In the genomic region with DNA sequence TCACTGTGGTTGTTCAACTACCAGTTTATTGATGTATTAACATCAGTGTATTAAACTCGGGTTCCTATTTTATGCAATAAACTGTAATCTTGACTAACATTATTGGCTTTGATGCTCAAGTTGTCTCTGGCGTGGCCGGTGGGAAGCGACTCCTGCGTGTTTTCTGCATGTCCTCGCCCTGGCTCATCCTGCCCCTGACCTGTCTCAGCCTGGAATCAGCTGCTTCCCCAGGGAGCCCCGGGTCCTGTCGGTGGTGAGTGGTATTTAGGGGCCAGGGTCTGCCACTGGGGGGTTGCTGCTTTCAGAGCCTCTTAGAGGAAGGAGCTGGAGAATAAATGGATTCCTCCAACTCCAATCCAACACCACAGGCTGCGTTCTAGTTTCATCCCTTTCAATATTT, we compare ENCODE assay signal across 32 cellular contexts. TPM values are rescaled to one million over a fixed set of nuclear protein-coding genes. Genes with fewer than 3 reads are reported as not detected.
"Had no signal": no experiment of that assay in that cellular context is flagged by ENCODE, and none has a peak within 500 bp of the region (broad histone marks: within the 10 kb centered on the region; RNA-seq: fewer than 3 reads in every experiment).

No MANE protein-coding gene starts in this region.

- DNase-seq: activated CD4-positive, alpha-beta T cell treated with anti-CD3 and anti-CD28 coated beads for 4 hours; activated CD4-positive, alpha-beta T cell treated with anti-CD3 and anti-CD28 coated beads, Interleukin-2, amount 50 U/mL, for 4 hours; activated CD8-positive, alpha-beta memory T cell treated with anti-CD3 and anti-CD28 coated beads, Interleukin-2, amount 50 U/mL, for 4 hours; activated gamma-delta T cell; activated naive CD4-positive, alpha-beta T cell treated with anti-CD3 and anti-CD28 coated beads, Interleukin-2, amount 10 ng/mL, durations not matched to agents 7 days and 5 days; amygdala; caudate nucleus; cortex of kidney; foreskin keratinocyte; heart left ventricle; hypothalamus; immature natural killer cell; kidney; left colon; mesenchymal stem cell; nephron progenitor cell; stimulated activated CD4-positive, alpha-beta T cell treated with anti-CD3 and anti-CD28 coated beads, Interleukin-4, amount 100 ng/mL, for 24 hours; stimulated activated naive CD4-positive, alpha-beta T cell; T-helper 9 cell; testis; transverse colon had no signal

- ATAC-seq: foreskin keratinocyte, heart left ventricle, left colon, right lobe of liver had no signal

- H3K4me3 Mint-ChIP-seq: activated naive CD4-positive, alpha-beta T cell treated with anti-CD3 and anti-CD28 coated beads, Interleukin-2, amount 10 ng/mL, durations not matched to agents 7 days and 5 days; endodermal cell; nephron progenitor cell had no signal

- H3K36me3 Mint-ChIP-seq: activated naive CD4-positive, alpha-beta T cell treated with anti-CD3 and anti-CD28 coated beads, Interleukin-2, amount 10 ng/mL, durations not matched to agents 7 days and 5 days had no signal

- H3K27ac Mint-ChIP-seq: activated naive CD4-positive, alpha-beta T cell treated with anti-CD3 and anti-CD28 coated beads, Interleukin-2, amount 10 ng/mL, durations not matched to agents 7 days and 5 days; endodermal cell; nephron progenitor cell; progenitor cell of endocrine pancreas had no signal

- H3K9me3 Mint-ChIP-seq: endodermal cell had no signal

RNA-seq across cellular contexts. Expression of a gene that starts 30.9 kb away (rescaled TPM):
- total RNA-seq: activated CD8-positive, alpha-beta memory T cell treated with anti-CD3 and anti-CD28 coated beads for 36 hours; chondrocyte; endodermal cell; esophagus muscularis mucosa; foreskin keratinocyte; heart left ventricle; kidney; left colon; mononuclear cell; myocyte; osteocyte; progenitor cell of endocrine pancreas; renal cortical epithelial cell; T-helper 1 cell treated with Interleukin-12 subunit alpha and Interleukin-12 subunit beta and Interleukin-4 antibody, amounts not matched to agents 30 ng/mL and 1 ng/mL, for 36 hours; testis; transverse colon had no signal
- polyA plus RNA-seq: foreskin keratinocyte, heart left ventricle, immature natural killer cell had no signal
